ENCODE assay signal across 15 cellular contexts in the genomic region with DNA sequence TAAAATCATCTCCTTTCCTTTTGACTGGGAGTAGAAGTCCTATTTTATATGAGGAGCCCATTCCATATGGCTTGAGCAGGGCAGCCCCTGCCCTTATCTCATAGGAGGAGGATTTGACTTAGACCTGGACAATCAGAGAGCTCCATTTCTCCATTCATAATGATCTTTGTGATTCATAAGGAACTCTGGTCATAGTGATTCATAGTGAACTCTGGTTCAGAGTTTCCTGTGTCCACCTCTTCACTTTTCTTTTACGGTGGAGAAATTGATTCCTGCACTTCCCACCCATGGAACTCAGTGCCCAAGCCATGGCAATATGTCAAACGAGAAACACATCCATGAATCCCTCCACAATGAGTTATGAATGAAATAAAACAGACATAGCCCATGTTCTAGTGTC. TPM values are rescaled to one million over a fixed set of nuclear protein-coding genes. Genes with fewer than 3 reads are reported as not detected.
A peak's percentile ranks its signal among the peaks of the same experiment; 100 is the strongest.
DNase-seq lines count a peak whose midpoint lies in the region; ATAC-seq, FAIRE-seq and TF ChIP-seq lines count a peak whose summit lies in the region.
"Had no signal": no experiment of that assay in that cellular context is flagged by ENCODE, and none has a peak within 500 bp of the region (broad histone marks: within the 10 kb centered on the region; RNA-seq: fewer than 3 reads in every experiment).

No MANE protein-coding gene starts in this region.

- no peaks in the 10 kb centered on the region for H3K79me2 ChIP-seq in trophoblast cell (ENCODE audit: control insufficient read depth, insufficient read depth, low read length, poor library complexity)

- WGBS in trophoblast cell (ENCODE audit: extremely low coverage, insufficient coverage, insufficient read length), result no CpG with 5 or more reads among the region's 2 CpGs

- no peak overlapping the region for H3K18ac ChIP-seq in trophoblast cell (ENCODE audit: low read length)

- H2AFZ ChIP-seq in trophoblast cell (ENCODE audit: insufficient read depth, low read length, poor library complexity), result no peak overlapping the region

- no peak overlapping the region for H3K9ac ChIP-seq in adipocyte (ENCODE audit: low read length)
- H3K9ac ChIP-seq in trophoblast cell (ENCODE audit: low read length), result no peak overlapping the region

- H2BK12ac ChIP-seq in trophoblast cell (ENCODE audit: low read length), result no peak overlapping the region

- no peak overlapping the region for H3K14ac ChIP-seq in trophoblast cell (ENCODE audit: low read length)

- DNase-seq in GM19239 (ENCODE audit: insufficient read length, low spot score) (no peak), adipocyte (ENCODE audit: low read depth) (peak; percentile 5), kidney glomerular epithelial cell (lab: John Stamatoyannopoulos, UW) (peak; percentile 12), HEK293T (ENCODE audit: extremely low spot score) (no peak), substantia nigra (lab: John Stamatoyannopoulos, UW) (no peak), trophoblast cell (no peak)
- DNase-seq: activated gamma-delta T cell treated with Interleukin-2 at 50 U/mL for 16 hours, cortex of kidney, heart right ventricle, Kasumi-1, NCI-H146, NCI-H345, SHP77, T-helper 17 cell had no signal

- peak; percentile 8 for FAIRE-seq in GM19239 (lab: Jason Lieb, UNC)

- no peak overlapping the region for H3K4me2 ChIP-seq in trophoblast cell (ENCODE audit: low read length)

- ATAC-seq in HG02885 (IDR thresholded peaks at IDR 0.05; ENCODE audit: poor library complexity, unreplicated experiment), result peak; percentile 53
- ATAC-seq: heart right ventricle, T-helper 17 cell had no signal

- no peak overlapping the region for H2BK120ac ChIP-seq in trophoblast cell (ENCODE audit: insufficient read depth, low read length, poor library complexity)

- peaks cover 41% of the 10 kb centered on the region for H3K4me1 ChIP-seq in adipocyte (ENCODE audit: control insufficient read depth, insufficient read depth, low read length)
- no peaks in the 10 kb centered on the region for H3K4me1 ChIP-seq in trophoblast cell (ENCODE audit: control insufficient read depth in 1 of 2, insufficient read depth in 2 of 2, low read length in 2 of 2)
- H3K4me1 ChIP-seq: heart right ventricle had no signal

- H3K4me3 ChIP-seq in adipocyte (ENCODE audit: low read length) (no peak overlapping the region), trophoblast cell (ENCODE audit: low read depth, low read length) (no peak overlapping the region)
- H3K4me3 ChIP-seq: heart right ventricle had no signal

- CTCF ChIA-PET in HEK293T (lab: Yijun Ruan, JAX), result no interaction called here

- POLR2A ChIA-PET in HEK293T (lab: Yijun Ruan, JAX), result no interaction called here

- H2AK5ac ChIP-seq in trophoblast cell (ENCODE audit: low read length), result no peak overlapping the region

- no peak overlapping the region for H4K8ac ChIP-seq in trophoblast cell (ENCODE audit: low read depth, low read length)

- H3K79me1 ChIP-seq in trophoblast cell (ENCODE audit: low read length), result no peaks in the 10 kb centered on the region

- H3K9me3 ChIP-seq in adipocyte (ENCODE audit: control insufficient read depth, low read length), result no peaks in the 10 kb centered on the region
- H3K9me3 ChIP-seq in trophoblast cell (ENCODE audit: insufficient read depth, low read depth, low read length), result peaks cover 2% of the 10 kb centered on the region
- H3K9me3 ChIP-seq: heart right ventricle had no signal

- no peaks in the 10 kb centered on the region for H3K36me3 ChIP-seq in adipocyte (ENCODE audit: control insufficient read depth, insufficient read depth, low read length, severe bottlenecking)
- H3K36me3 ChIP-seq in trophoblast cell (ENCODE audit: control insufficient read depth in 1 of 2, insufficient read depth in 2 of 2, low read length in 2 of 2), result no peaks in the 10 kb centered on the region
- H3K36me3 ChIP-seq: heart right ventricle had no signal

- H3K27ac ChIP-seq in substantia nigra (ENCODE audit: low read depth, low read length, poor library complexity, severe bottlenecking) (no peak overlapping the region), trophoblast cell (ENCODE audit: low read depth, low read length) (no peak overlapping the region)
- H3K27ac ChIP-seq: heart right ventricle had no signal

- H3K4ac ChIP-seq in trophoblast cell (ENCODE audit: low read depth, low read length), result no peak overlapping the region

- no peak overlapping the region for H4K91ac ChIP-seq in trophoblast cell (ENCODE audit: low read depth, low read length)

- no peak overlapping the region for H2BK5ac ChIP-seq in trophoblast cell (ENCODE audit: low read depth, low read length, poor library complexity)

- no peak overlapping the region for H4K12ac ChIP-seq in trophoblast cell (ENCODE audit: low read depth, low read length)

- H3K27me3 ChIP-seq in adipocyte (replicated peaks; ENCODE audit: control insufficient read depth, insufficient read depth, low read length) (no peaks in the 10 kb centered on the region), trophoblast cell (ENCODE audit: insufficient read depth, low read length) (no peaks in the 10 kb centered on the region)

- H3K23ac ChIP-seq in trophoblast cell (ENCODE audit: low read length), result no peak overlapping the region

TF ChIP-seq in HEK293T, 16 proteins besides CTCF, POLR2A, EP300 and RAD21:
- no peak for TF ChIP-seq SP1 (IDR thresholded peaks at IDR 0.05)
- TF ChIP-seq CTBP1 (IDR thresholded peaks at IDR 0.05; ENCODE audit: borderline replicate concordance), result no peak
- no peak for TF ChIP-seq LEF1 (IDR thresholded peaks at IDR 0.05; ENCODE audit: borderline replicate concordance)
- TF ChIP-seq ELF4 (IDR thresholded peaks at IDR 0.05), result no peak

RNA-seq across cellular contexts. Expression of a gene that starts 12.8 kb away (rescaled TPM):
- 0.03 and 0.08 TPM in 2 replicates for polyA plus RNA-seq in trophoblast cell (2013)
- polyA plus RNA-seq: heart right ventricle had no signal

Comparison
In these comparisons a context has a peak if more than half of its experiments do, and no peak if none do; other contexts are left out.
1. DNase-seq: peak in adipocyte (single experiment) and kidney glomerular epithelial cell (single experiment); none in GM19239 (single experiment), HEK293T (single experiment), substantia nigra (0 of 49) and trophoblast cell (0 of 2).